ENCODE assay signal across 12 cellular contexts in genomic region chr11:124934862-124935547, GRCh38. TPM values are rescaled to one million over a fixed set of nuclear protein-coding genes. Genes with fewer than 3 reads are reported as not detected.
DNase-seq lines count a peak whose midpoint lies in the region; ATAC-seq and TF ChIP-seq lines count a peak whose summit lies in the region.
"Had no signal": no experiment of that assay in that cellular context is flagged by ENCODE, and none has a peak within 500 bp of the region (broad histone marks: within the 10 kb centered on the region; RNA-seq: fewer than 3 reads in every experiment).

No MANE protein-coding gene starts in this region.

- intact Hi-C loops in heart right ventricle (cut with DNase I) = no loop called here

- peaks cover 0 to 13% (median 0%) of the 10 kb centered on the region in 7 donors for H3K27me3 ChIP-seq in heart right ventricle

- no peak overlapping the region for H3K4me3 ChIP-seq in heart right ventricle

- no peaks in the 10 kb centered on the region for H3K9me3 ChIP-seq in heart right ventricle

- DNase-seq in AG09319 (ENCODE audit: extremely low read depth, low read depth) (peak; percentile 65), HT1080 (ENCODE audit: low read depth) (peak; percentile 74), dermis microvascular lymphatic vessel endothelial cell (ENCODE audit: low read depth in 2 of 2) (peak; percentile 39 to 58), lung microvascular endothelial cell (ENCODE audit: low read depth in 2 of 2) (peak; percentile 19 to 52), heart right ventricle (no peak)
- no peak for DNase-seq in activated T-cell treated with anti-CD3 and anti-CD28 coated beads, Interleukin-2, amount 50 U/mL, for 48 hours
- no peak for DNase-seq in stimulated activated CD4-positive, alpha-beta T cell treated with anti-CD3 and anti-CD28 coated beads, Interleukin-4, amount 100 ng/mL, for 4 hours
- DNase-seq in activated effector memory CD4-positive, alpha-beta T cell treated with anti-CD3 and anti-CD28 coated beads, Interleukin-2, amount 50 U/mL, for 16 hours = no peak
- DNase-seq: activated gamma-delta T cell, islet precursor cell, SIG-M5 had no signal

- ATAC-seq in heart right ventricle = no peak

- H3K4me1 ChIP-seq in heart right ventricle = no peaks in the 10 kb centered on the region

- no peak; the same call in 1 of the 2 replicates for TF ChIP-seq CTCF in AG09319 (IDR thresholded peaks at IDR 0.05; ENCODE audit: low read depth, low read length)
- no peak for TF ChIP-seq CTCF in heart right ventricle (IDR thresholded peaks at IDR 0.05)

- 75 to 77% methylated on average over 4 of the region's 4 CpGs for whole genome bisulfite sequencing in heart right ventricle, 2 donors

- H3K27ac ChIP-seq in heart right ventricle = no peak overlapping the region

- H3K36me3 ChIP-seq in heart right ventricle = no peaks in the 10 kb centered on the region

RNA-seq across cellular contexts. Expression of gene HEPACAM, which starts 0.8 kb away (rescaled TPM):
- 0.29 TPM in 1 of 2 replicates, not detected in the other for total RNA-seq in HT1080 (2014; rRNA removed; shearing (Covaris generic))
- not detected in 2 replicates for polyA plus RNA-seq in HT1080 (2015; cell fraction: cytosol; rRNA removed)
- 0.03 TPM in 1 of 2 replicates, not detected in the other for polyA plus RNA-seq in HT1080 (2015; cell fraction: nucleus; rRNA removed)
- total RNA-seq in dermis microvascular lymphatic vessel endothelial cell = under 0.01 TPM in 2 replicates
- under 0.01 TPM in 2 replicates for total RNA-seq in lung microvascular endothelial cell
- total RNA-seq in heart right ventricle = 1 to 10 TPM in 1 of 10 donors, under 1 TPM in 7, not detected in 2; 0.12 to 1.3 (median 0.35) TPM
- polyA plus RNA-seq in heart right ventricle = under 1 TPM; 0.22 to 0.52 TPM
- total RNA-seq: pulmonary artery endothelial cell had no signal

RNA-seq across cellular contexts. Expression of gene HEPN1, which starts 16.0 kb away (rescaled TPM):
- total RNA-seq in HT1080 (2014; rRNA removed; shearing (Covaris generic)) = 0.05 TPM in 1 of 2 replicates, not detected in the other
- polyA plus RNA-seq in HT1080 (2015; cell fraction: cytosol; rRNA removed) = not detected in 2 replicates
- polyA plus RNA-seq in HT1080 (2015; cell fraction: nucleus; rRNA removed) = not detected in 2 replicates
- under 0.01 TPM in 1 of 2 replicates, not detected in the other for total RNA-seq in dermis microvascular lymphatic vessel endothelial cell
- under 0.01 and 0.20 TPM in 2 replicates for total RNA-seq in lung microvascular endothelial cell
- total RNA-seq in heart right ventricle = not detected
- under 1 TPM in 1 of 2 donors, not detected in 1; 0.03 TPM for polyA plus RNA-seq in heart right ventricle
- total RNA-seq: pulmonary artery endothelial cell had no signal

RNA-seq across cellular contexts. Expression of gene CCDC15, which starts 19.0 kb away (rescaled TPM):
- 7.4 and 8.1 TPM in 2 replicates for total RNA-seq in HT1080 (2014; rRNA removed; shearing (Covaris generic))
- 4.2 and 4.6 TPM in 2 replicates for polyA plus RNA-seq in HT1080 (2015; cell fraction: cytosol; rRNA removed)
- 10.7 and 11.5 TPM in 2 replicates for polyA plus RNA-seq in HT1080 (2015; cell fraction: nucleus; rRNA removed)
- 2.3 and 2.6 TPM in 2 replicates for total RNA-seq in dermis microvascular lymphatic vessel endothelial cell
- 1.5 and 1.6 TPM in 2 replicates for total RNA-seq in lung microvascular endothelial cell
- total RNA-seq in heart right ventricle = under 1 TPM; 0.07 to 0.83 (median 0.20) TPM
- polyA plus RNA-seq in heart right ventricle = under 1 TPM; 0.10 to 0.44 TPM

RNA-seq across cellular contexts. Expression of gene ROBO4, which starts 37.3 kb away (rescaled TPM):
- 21.1 and 25.0 TPM in 2 replicates for total RNA-seq in HT1080 (2014; rRNA removed; shearing (Covaris generic))
- 17.4 and 19.7 TPM in 2 replicates for polyA plus RNA-seq in HT1080 (2015; cell fraction: cytosol; rRNA removed)
- 46.3 and 51.6 TPM in 2 replicates for polyA plus RNA-seq in HT1080 (2015; cell fraction: nucleus; rRNA removed)
- 278 and 426 TPM in 2 replicates for total RNA-seq in dermis microvascular lymphatic vessel endothelial cell
- total RNA-seq in lung microvascular endothelial cell = 272 and 369 TPM in 2 replicates
- 10 to 100 TPM; 14.2 to 42.6 (median 22.0) TPM for total RNA-seq in heart right ventricle
- polyA plus RNA-seq in heart right ventricle = 10 to 100 TPM; 17.9 to 39.1 TPM

Comparison
In these comparisons a context has a peak if more than half of its experiments do, and no peak if none do; other contexts are left out.
1. DNase-seq: peak in AG09319 (single experiment), HT1080 (single experiment), dermis microvascular lymphatic vessel endothelial cell (2 of 2) and lung microvascular endothelial cell (2 of 2); none in activated T-cell treated with anti-CD3 and anti-CD28 coated beads, Interleukin-2, amount 50 U/mL, for 48 hours (0 of 2), stimulated activated CD4-positive, alpha-beta T cell treated with anti-CD3 and anti-CD28 coated beads, Interleukin-4, amount 100 ng/mL, for 4 hours (0 of 2), heart right ventricle (0 of 2) and activated effector memory CD4-positive, alpha-beta T cell treated with anti-CD3 and anti-CD28 coated beads, Interleukin-2, amount 50 U/mL, for 16 hours (single experiment).